20 cellular contexts compared by ENCODE assay signal in genomic region chr1:215900684-215901083, GRCh38.
"Had no signal": no experiment of that assay in that cellular context is flagged by ENCODE, and none has a peak within 500 bp of the region (broad histone marks: within the 10 kb centered on the region; RNA-seq: fewer than 3 reads in every experiment).

No MANE protein-coding gene starts in this region.

- H3K4me3 ChIP-seq: colonic mucosa, gastrocnemius medialis, hepatocyte, stomach, thyroid gland, upper lobe of left lung had no signal

- H3K9me3 ChIP-seq: colonic mucosa, gastrocnemius medialis, stomach, thyroid gland, upper lobe of left lung had no signal

- FAIRE-seq: bronchial epithelial cell, keratinocyte had no signal

- H3K27me3 ChIP-seq: colonic mucosa, gastrocnemius medialis, hepatocyte, stomach, thyroid gland, upper lobe of left lung had no signal

- H3K4me1 ChIP-seq: colonic mucosa, gastrocnemius medialis, stomach, upper lobe of left lung had no signal

- DNase-seq: activated CD4-positive, alpha-beta T cell treated with anti-CD3 and anti-CD28 coated beads for 4 hours; activated CD4-positive, alpha-beta T cell treated with anti-CD3 and anti-CD28 coated beads, Interleukin-2, amount 50 U/mL, for 4 hours; activated naive CD4-positive, alpha-beta T cell treated with Interleukin-2 at 50 U/mL for 16 hours; activated T-cell treated with anti-CD3 and anti-CD28 coated beads for 4 hours; activated T-cell treated with anti-CD3 and anti-CD28 coated beads, Interleukin-2, amount 50 U/mL, for 72 hours; colonic mucosa; effector CD8-positive, alpha-beta T cell; gastrocnemius medialis; left colon; posterior cingulate gyrus; right cardiac atrium; stimulated activated CD4-positive, alpha-beta T cell treated with anti-CD3 and anti-CD28 coated beads, Interleukin-15, amount 100 ng/mL, for 24 hours; stimulated activated CD4-positive, alpha-beta T cell treated with anti-CD3 and anti-CD28 coated beads, Interleukin-2, amount 100 ng/mL, for 24 hours; stimulated activated naive B cell treated with anti-CD40 and anti-IgM and Interleukin-4, amounts not matched to agents 10 μg/mL and 1 μg/mL and 100 μg/mL, for 72 hours; stomach; upper lobe of left lung had no signal

- H3K36me3 ChIP-seq: colonic mucosa, gastrocnemius medialis, stomach, thyroid gland, upper lobe of left lung had no signal

- H3K27ac ChIP-seq: colonic mucosa, gastrocnemius medialis, hepatocyte, stomach, thyroid gland, upper lobe of left lung had no signal
